ENCODE assay signal across 22 cellular contexts in genomic region chr10:132383751-132384181, GRCh38. TPM values are rescaled to one million over a fixed set of nuclear protein-coding genes. Genes with fewer than 3 reads are reported as not detected.
DNase-seq lines count a peak whose midpoint lies in the region; ATAC-seq, FAIRE-seq and TF ChIP-seq lines count a peak whose summit lies in the region.
"Had no signal": no experiment of that assay in that cellular context is flagged by ENCODE, and none has a peak within 500 bp of the region (broad histone marks: within the 10 kb centered on the region; RNA-seq: fewer than 3 reads in every experiment).

No MANE protein-coding gene starts in this region.

- no peak overlapping the region for H3K4ac ChIP-seq in mesenchymal stem cell (ENCODE audit: low read depth in 1 of 2, low read length in 2 of 2)

- H2BK15ac ChIP-seq in mesenchymal stem cell (ENCODE audit: low read depth, poor library complexity, severe bottlenecking) = no peak overlapping the region

- no peak overlapping the region for H3K23ac ChIP-seq in mesenchymal stem cell (ENCODE audit: low read length in 2 of 2)

- H4K8ac ChIP-seq in mesenchymal stem cell (ENCODE audit: low read length) = peak overlapping the region; percentile 58

- peak overlapping the region; percentile 22 for H4K91ac ChIP-seq in mesenchymal stem cell (ENCODE audit: low read length)

- intact Hi-C loops in sigmoid colon (cut with DNase I) = no loop called here

- no peak overlapping the region for H3K4me3 ChIP-seq in Peyer's patch
- H3K4me3 ChIP-seq in mesenchymal stem cell (ENCODE audit: insufficient read depth in 1 of 2, low read depth in 1 of 2, low read length in 2 of 2) = no peak overlapping the region
- no peak overlapping the region for H3K4me3 ChIP-seq in sigmoid colon
- H3K4me3 ChIP-seq: A549, adrenal gland, dorsolateral prefrontal cortex, left lung, pancreas, skin epidermis, upper lobe of left lung had no signal

- no peak overlapping the region for H2BK120ac ChIP-seq in mesenchymal stem cell (ENCODE audit: low read depth, low read length)

- H2BK12ac ChIP-seq in mesenchymal stem cell (ENCODE audit: low read length in 2 of 2) = peak overlapping the region; percentile 15 to 41

- H3K79me1 ChIP-seq in mesenchymal stem cell (replicated peaks; ENCODE audit: low read length, poor library complexity, severe bottlenecking) = no peaks in the 10 kb centered on the region

- H3K9ac ChIP-seq in mesenchymal stem cell (ENCODE audit: low read length) = no peak overlapping the region

- DNase-seq in activated CD8-positive, alpha-beta memory T cell treated with anti-CD3 and anti-CD28 coated beads, Interleukin-2, amount 50 U/mL, for 4 hours = peak; percentile 8
- no peak for DNase-seq in activated CD8-positive, alpha-beta memory T cell treated with anti-CD3 and anti-CD28 coated beads for 24 hours
- DNase-seq in Peyer's patch (peak in 2 of 3 donors; percentile 34 to 43), mesenchymal stem cell (no peak), sigmoid colon (peak; percentile 43), GM19239 (ENCODE audit: insufficient read length, low spot score) (no peak)
- DNase-seq: activated CD4-positive, alpha-beta memory T cell treated with anti-CD3 and anti-CD28 coated beads, Interleukin-2, amount 10 ng/mL, durations not matched to agents 7 days and 5 days; NCI-H69; stimulated activated CD4-positive, alpha-beta T cell treated with anti-CD3 and anti-CD28 coated beads, Interleukin-2, amount 100 ng/mL, for 48 hours; T-helper 2 cell had no signal

- H3K4me1 ChIP-seq in Peyer's patch (peaks cover 0 to 5% (median 5%) of the 10 kb centered on the region in 4 donors), mesenchymal stem cell (ENCODE audit: control insufficient read depth, insufficient read depth, low read depth, low read length) (peaks cover 6% of the 10 kb centered on the region), sigmoid colon (peaks cover 0 to 7% (median 0%) of the 10 kb centered on the region in 4 donors)

- no peaks in the 10 kb centered on the region for H3K27me3 ChIP-seq in Peyer's patch
- H3K27me3 ChIP-seq in mesenchymal stem cell (ENCODE audit: control insufficient read depth in 1 of 2, insufficient read depth in 1 of 2, low read length in 2 of 2) = peaks cover 0 to under 1% of the 10 kb centered on the region in 2 experiments
- H3K27me3 ChIP-seq in sigmoid colon = no peaks in the 10 kb centered on the region
- H3K27me3 ChIP-seq: adrenal gland, dorsolateral prefrontal cortex, left lung, pancreas, upper lobe of left lung had no signal

- ATAC-seq in HG03139 (IDR thresholded peaks at IDR 0.05; ENCODE audit: unreplicated experiment) (no peak), GM21529 (IDR thresholded peaks at IDR 0.05; ENCODE audit: unreplicated experiment) (no peak)
- ATAC-seq: A549; activated T-helper 17 cell treated with anti-CD3 and anti-CD28 coated beads, Interleukin-2, amount 50 U/mL, for 72 hours; left lung; pancreas had no signal

- no peak for FAIRE-seq in GM19239 (lab: Jason Lieb, UNC)
- FAIRE-seq: A549, G401.6, H54, pancreas had no signal

- no peak overlapping the region for H2AK5ac ChIP-seq in mesenchymal stem cell (ENCODE audit: low read length, severe bottlenecking)

- H3K14ac ChIP-seq in mesenchymal stem cell (ENCODE audit: low read length in 2 of 2) = no peak overlapping the region

- no peak for TF ChIP-seq EP300 in sigmoid colon (IDR thresholded peaks at IDR 0.05)

- no peak overlapping the region for H3K4me2 ChIP-seq in mesenchymal stem cell (ENCODE audit: low read length, poor library complexity, severe bottlenecking)
- H3K4me2 ChIP-seq: A549 had no signal

- H3K18ac ChIP-seq in mesenchymal stem cell (ENCODE audit: low read depth in 1 of 2, low read length in 2 of 2) = peak overlapping the region; percentile 18 to 61

- H3K36me3 ChIP-seq in Peyer's patch = no peaks in the 10 kb centered on the region
- no peaks in the 10 kb centered on the region for H3K36me3 ChIP-seq in mesenchymal stem cell (ENCODE audit: control insufficient read depth in 1 of 2, insufficient read depth in 2 of 2, low read depth in 1 of 2, low read length in 2 of 2)
- H3K36me3 ChIP-seq in sigmoid colon = no peaks in the 10 kb centered on the region
- H3K36me3 ChIP-seq: adrenal gland, left lung, pancreas, upper lobe of left lung had no signal

- H3K27ac ChIP-seq in Peyer's patch = no peak overlapping the region
- H3K27ac ChIP-seq in mesenchymal stem cell (ENCODE audit: low read length, poor library complexity, severe bottlenecking) = no peak overlapping the region
- no peak overlapping the region for H3K27ac ChIP-seq in sigmoid colon
- H3K27ac ChIP-seq: A549, adrenal gland, dorsolateral prefrontal cortex, left lung, pancreas, upper lobe of left lung had no signal

- H3K9me3 ChIP-seq in Peyer's patch (no peaks in the 10 kb centered on the region), mesenchymal stem cell (ENCODE audit: control insufficient read depth, low read length) (peaks cover 14% of the 10 kb centered on the region), sigmoid colon (no peaks in the 10 kb centered on the region)
- H3K9me3 ChIP-seq: adrenal gland, left lung, pancreas, upper lobe of left lung had no signal

- no peak overlapping the region for H2BK5ac ChIP-seq in mesenchymal stem cell (ENCODE audit: low read depth, low read length, poor library complexity, severe bottlenecking)

- TF ChIP-seq CTCF in Peyer's patch (IDR thresholded peaks at IDR 0.05) (no peak), sigmoid colon (IDR thresholded peaks at IDR 0.05) (no peak)

- WGBS in mesenchymal stem cell = 61% methylated on average over 12 of the region's 12 CpGs
- 64 to 66% methylated on average over 12 of the region's 12 CpGs for WGBS in sigmoid colon, 2 donors

- no peak overlapping the region for H2AFZ ChIP-seq in mesenchymal stem cell (ENCODE audit: low read depth, low read length)

- no peak for TF ChIP-seq POLR2A in Peyer's patch (IDR thresholded peaks at IDR 0.05)
- TF ChIP-seq POLR2A in sigmoid colon (IDR thresholded peaks at IDR 0.05) = no peak

RNA-seq across cellular contexts. Expression of gene PWWP2B, which starts 13.2 kb away (rescaled TPM):
- total RNA-seq in Peyer's patch = 10 to 100 TPM; 11.4 to 19.2 (median 15.1) TPM
- 9.8 TPM for polyA plus RNA-seq in mesenchymal stem cell (2013, experiment 1 of 2)
- 9.5 TPM for polyA plus RNA-seq in mesenchymal stem cell (2013, experiment 2 of 2)
- total RNA-seq in sigmoid colon = 10 to 100 TPM in 1 of 4 donors, 1 to 10 TPM in 3; 7.7 to 10.2 (median 9.3) TPM
- 10 to 100 TPM; 27.0 to 50.8 (median 28.2) TPM for polyA plus RNA-seq in sigmoid colon

RNA-seq across cellular contexts. Expression of gene LRRC27, which starts 51.8 kb away (rescaled TPM):
- total RNA-seq in Peyer's patch (10 to 100 TPM in 3 of 4 donors, 1 to 10 TPM in 1; 5.1 to 22.3 (median 18.5) TPM), sigmoid colon (10 to 100 TPM in 1 of 4 donors, 1 to 10 TPM in 3; 6.1 to 15.5 (median 8.1) TPM)
- 12.1 TPM for polyA plus RNA-seq in mesenchymal stem cell (2013, experiment 1 of 2)
- 13.3 TPM for polyA plus RNA-seq in mesenchymal stem cell (2013, experiment 2 of 2)
- 1 to 10 TPM; 1.4 to 6.2 (median 1.8) TPM for polyA plus RNA-seq in sigmoid colon

Comparison
In these comparisons a context has a peak if more than half of its experiments do, and no peak if none do; other contexts are left out.
1. DNase-seq: peak in activated CD8-positive, alpha-beta memory T cell treated with anti-CD3 and anti-CD28 coated beads, Interleukin-2, amount 50 U/mL, for 4 hours (single experiment), Peyer's patch (2 of 3) and sigmoid colon (single experiment); none in activated CD8-positive, alpha-beta memory T cell treated with anti-CD3 and anti-CD28 coated beads for 24 hours (single experiment), mesenchymal stem cell (single experiment) and GM19239 (single experiment).